18 cellular contexts compared by ENCODE assay signal in genomic region chr5:27778121-27778520, GRCh38.
DNase-seq lines count a peak whose midpoint lies in the region; TF ChIP-seq lines count a peak whose summit lies in the region.
"Had no signal": no experiment of that assay in that cellular context is flagged by ENCODE, and none has a peak within 500 bp of the region (broad histone marks: within the 10 kb centered on the region; RNA-seq: fewer than 3 reads in every experiment).

No MANE protein-coding gene starts in this region.

- no peak overlapping the region for H3T11ph ChIP-seq in H9 (ENCODE audit: low read length)

- no peak overlapping the region for H3K23ac ChIP-seq in H9 (ENCODE audit: insufficient read length, low read depth, low read length)

- no peak overlapping the region for H2BK12ac ChIP-seq in H9 (ENCODE audit: insufficient read length, low read depth, low read length)

- no peak overlapping the region for H3K27ac ChIP-seq in H9 (ENCODE audit: insufficient read length, low read depth, low read length)
- no peak overlapping the region for H3K27ac ChIP-seq in transverse colon
- H3K27ac ChIP-seq: C4-2B, HL-60 had no signal

- H3K79me1 ChIP-seq in H9 (ENCODE audit: insufficient read depth, low read depth, low read length, poor library complexity, severe bottlenecking) = no peaks in the 10 kb centered on the region

- intact Hi-C loops in transverse colon (cut with DNase I; ENCODE audit: low total_unique reads) = no loop called here

- H2BK5ac ChIP-seq in H9 (ENCODE audit: insufficient read length, low read length) = no peak overlapping the region

- H3K4me1 Mint-ChIP-seq in H9 = no peaks in the 10 kb centered on the region
- H3K4me1 Mint-ChIP-seq: CD4-positive, alpha-beta memory T cell had no signal

- no peaks in the 10 kb centered on the region for H3K4me1 ChIP-seq in H9 (ENCODE audit: insufficient read depth, low read length)
- H3K4me1 ChIP-seq in transverse colon = no peaks in the 10 kb centered on the region
- H3K4me1 ChIP-seq: BE2C had no signal

- no peaks in the 10 kb centered on the region for H4K20me1 ChIP-seq in H9 (ENCODE audit: control insufficient read depth, insufficient read depth, insufficient read length)

- no peaks in the 10 kb centered on the region for H3K9me3 ChIP-seq in H9 (ENCODE audit: control insufficient read depth, low read depth, low read length)
- peaks cover 0 to 3% of the 10 kb centered on the region in 2 donors for H3K9me3 ChIP-seq in transverse colon
- H3K9me3 ChIP-seq: BE2C had no signal

- no peak overlapping the region for H3K4ac ChIP-seq in H9 (ENCODE audit: low read depth, low read length)

- no peak overlapping the region for H3K4me2 ChIP-seq in H9 (ENCODE audit: insufficient read depth, insufficient read length, low read length)

- TF ChIP-seq POLR2A in transverse colon (IDR thresholded peaks at IDR 0.05) = no peak

- no peak overlapping the region; a peak in 1 of 7 replicates for H3K27ac Mint-ChIP-seq in H9
- H3K27ac Mint-ChIP-seq: CD4-positive, alpha-beta memory T cell; HFFc6 had no signal

- no peak overlapping the region for H3K14ac ChIP-seq in H9 (ENCODE audit: insufficient read depth, low read length)

- no peaks in the 10 kb centered on the region for H3K36me3 Mint-ChIP-seq in H9 (ENCODE audit: insufficient read depth in 1 of 3, low read depth in 3 of 3)
- H3K36me3 Mint-ChIP-seq: CD4-positive, alpha-beta memory T cell had no signal

- H3K4me3 ChIP-seq in epithelial cell of esophagus (ENCODE audit: low read length) = no peak overlapping the region
- H3K4me3 ChIP-seq in transverse colon = no peak overlapping the region
- H3K4me3 ChIP-seq: K562 had no signal

- H3K27me3 ChIP-seq in H9 (ENCODE audit: insufficient read depth, low read length) = no peaks in the 10 kb centered on the region
- no peaks in the 10 kb centered on the region for H3K27me3 ChIP-seq in transverse colon
- H3K27me3 ChIP-seq: BE2C had no signal

- H3K56ac ChIP-seq in H9 (ENCODE audit: insufficient read length, low read depth, low read length) = peak overlapping the region; percentile 36

- no peaks in the 10 kb centered on the region for H3K9me3 Mint-ChIP-seq in H9

- no peak for TF ChIP-seq EP300 in transverse colon (IDR thresholded peaks at IDR 0.05; ENCODE audit: low read depth)

- TF ChIP-seq CTCF in H9 (conservative IDR thresholded peaks at IDR 0.05) (no peak), epithelial cell of esophagus (IDR thresholded peaks at IDR 0.05; ENCODE audit: insufficient read depth, low read depth, low read length, missing control alignments) (no peak), transverse colon (IDR thresholded peaks at IDR 0.05) (no peak)

- no peak overlapping the region for H3K4me3 Mint-ChIP-seq in H9
- H3K4me3 Mint-ChIP-seq: CD4-positive, alpha-beta memory T cell; HFFc6 had no signal

- no peaks in the 10 kb centered on the region for H3K79me2 ChIP-seq in H9 (ENCODE audit: insufficient read depth, low read length)

- WGBS in H9 (ENCODE audit: extremely low coverage, insufficient read length, low lambda C conversion rate) = no CpG with 5 or more reads among the region's 4 CpGs
- WGBS in transverse colon (ENCODE audit: low coverage in 1 of 2), 2 donors = 72% methylated on average over 4 of the region's 4 CpGs; no CpG with 5 or more reads in 1 of the 2 donors

- H3K27me3 Mint-ChIP-seq in H9 (ENCODE audit: low read depth) = no peaks in the 10 kb centered on the region
- H3K27me3 Mint-ChIP-seq: CD4-positive, alpha-beta memory T cell had no signal

- H4K91ac ChIP-seq in H9 (ENCODE audit: insufficient read length, low read depth, low read length) = no peak overlapping the region

- H2BK120ac ChIP-seq in H9 (ENCODE audit: low read depth, low read length, poor library complexity, severe bottlenecking) = no peak overlapping the region

- H2AFZ ChIP-seq in H9 (ENCODE audit: low read length) = no peak overlapping the region

- no peaks in the 10 kb centered on the region for H3K23me2 ChIP-seq in H9 (ENCODE audit: insufficient read length, low read depth, low read length, poor library complexity, severe bottlenecking)

- in situ Hi-C loops in transverse colon (cut with MboI; ENCODE audit: low pct_ligation_motif_present in 1 of 4, low pct_unique_long_range_greater_than_20kb in 1 of 4, low sequenced_read_pairs in 3 of 4) = no loop called here

- DNase-seq in H9 = no peak
- DNase-seq in NCI-H226 = peak; percentile 4
- DNase-seq in epithelial cell of esophagus (ENCODE audit: low read depth) = peak; percentile 32
- peak; percentile 2 for DNase-seq in occipital lobe (lab: John Stamatoyannopoulos, UW)
- DNase-seq in GM03348 (ENCODE audit: low spot score) = no peak
- no peak for DNase-seq in transverse colon
- no peak for DNase-seq in NCI-H1694 treated with DMSO at 0.1 percent for 48 hours (lab: John Stamatoyannopoulos, UW)
- DNase-seq in NCI-H2196 treated with DMSO at 0.1 percent for 48 hours (lab: John Stamatoyannopoulos, UW; ENCODE audit: unreplicated experiment) = no peak
- DNase-seq: BE2C; CD4-positive, alpha-beta memory T cell; DMS153; DMS79 treated with DMSO at 0.1 percent for 48 hours; EL; H7; HFFc6 had no signal

- no peaks in the 10 kb centered on the region for H3K36me3 ChIP-seq in transverse colon
- H3K36me3 ChIP-seq: BE2C had no signal

- H2AK5ac ChIP-seq in H9 (ENCODE audit: insufficient read length, low read length) = no peak overlapping the region

- H4K8ac ChIP-seq in H9 (replicated peaks; ENCODE audit: insufficient read length, low read depth, low read length) = peak overlapping the region; percentile 55

- no peak overlapping the region for H2BK20ac ChIP-seq in H9 (ENCODE audit: low read depth, low read length, poor library complexity, severe bottlenecking)

- H3K18ac ChIP-seq in H9 (ENCODE audit: insufficient read length, low read depth, low read length) = no peak overlapping the region

- H4K5ac ChIP-seq in H9 (ENCODE audit: insufficient read length, low read depth, low read length) = no peak overlapping the region

- no peak overlapping the region for H2BK15ac ChIP-seq in H9 (ENCODE audit: low read depth, low read length)

- H3K9ac ChIP-seq in H9 (ENCODE audit: extremely low read depth, insufficient read length, low read length) = no peak overlapping the region

Comparison
In these comparisons a context has a peak if more than half of its experiments do, and no peak if none do; other contexts are left out.
1. DNase-seq: peak in NCI-H226 (single experiment), epithelial cell of esophagus (single experiment) and occipital lobe (single experiment); none in H9 (single experiment), GM03348 (single experiment), transverse colon (single experiment), NCI-H1694 treated with DMSO at 0.1 percent for 48 hours (single experiment) and NCI-H2196 treated with DMSO at 0.1 percent for 48 hours (single experiment).